Comparison of ENCODE assay signal across 8 cellular contexts in genomic region chr19:57362419-57362818, GRCh38. TPM values are rescaled to one million over a fixed set of nuclear protein-coding genes. Genes with fewer than 3 reads are reported as not detected.
DNase-seq lines count a peak whose midpoint lies in the region; ATAC-seq lines count a peak whose summit lies in the region.

No MANE protein-coding gene starts in this region.

- H3K4me3 ChIP-seq in mucosa of rectum (ENCODE audit: low read length in 2 of 2) (peak overlapping the region; percentile 87 to 90), aorta (ENCODE audit: low read length in 2 of 2) (peak overlapping the region in 1 of 2 donors; percentile 51)

- no peak for DNase-seq in stimulated activated naive CD8-positive, alpha-beta T cell treated with anti-CD3 and anti-CD28 coated beads, Interleukin-15, amount 100 ng/mL, for 72 hours
- DNase-seq in caudate nucleus (lab: John Stamatoyannopoulos, UW) (no peak), AML-193 (lab: John Stamatoyannopoulos, UW) (no peak), NCI-H82 treated with DMSO at 0.1 percent for 48 hours (lab: John Stamatoyannopoulos, UW; ENCODE audit: unreplicated experiment) (no peak), NCI-H187 treated with DMSO at 0.1 percent for 48 hours (lab: John Stamatoyannopoulos, UW) (no peak), aorta (no peak)

- H3K4me1 Mint-ChIP-seq in stimulated activated naive CD8-positive, alpha-beta T cell treated with anti-CD3 and anti-CD28 coated beads, Interleukin-15, Interleukin-2, amounts not matched to agents 100 ng/mL and 50 ng/mL, for 24 hours (ENCODE audit: low read depth): peaks cover 18% of the 10 kb centered on the region
- H3K4me1 Mint-ChIP-seq in stimulated activated naive CD8-positive, alpha-beta T cell treated with anti-CD3 and anti-CD28 coated beads, Interleukin-15, amount 100 ng/mL, for 72 hours: peaks cover 11% of the 10 kb centered on the region

- H3K9me3 ChIP-seq in mucosa of rectum (ENCODE audit: control insufficient read depth in 2 of 2, low read length in 2 of 2) (peaks cover 11 to 15% of the 10 kb centered on the region in 2 donors), aorta (ENCODE audit: control insufficient read depth, low read length) (peaks cover 10% of the 10 kb centered on the region)

- H3K27ac ChIP-seq in caudate nucleus (ENCODE audit: low read depth, low read length) (peak overlapping the region; percentile 94), mucosa of rectum (ENCODE audit: low read depth in 2 of 2, low read length in 2 of 2) (peak overlapping the region in 1 of 2 donors; percentile 90), aorta (ENCODE audit: low read depth in 1 of 2, low read length in 2 of 2) (peak overlapping the region in 1 of 2 donors; percentile 48)

- peaks cover 6 to 12% of the 10 kb centered on the region in 2 donors for H3K36me3 ChIP-seq in mucosa of rectum (ENCODE audit: control insufficient read depth in 2 of 2, insufficient read depth in 2 of 2, low read length in 2 of 2)
- peaks cover 3 to 4% of the 10 kb centered on the region in 2 donors for H3K36me3 ChIP-seq in aorta (ENCODE audit: control insufficient read depth in 1 of 2, insufficient read depth in 2 of 2, low read length in 1 of 2)

- peaks cover 57% of the 10 kb centered on the region for H3K36me3 Mint-ChIP-seq in stimulated activated naive CD8-positive, alpha-beta T cell treated with anti-CD3 and anti-CD28 coated beads, Interleukin-15, Interleukin-2, amounts not matched to agents 100 ng/mL and 50 ng/mL, for 24 hours (ENCODE audit: low read depth)

- 43 to 50% methylated on average over 2 of the region's 2 CpGs for WGBS in aorta, 2 donors

- peaks cover 30% of the 10 kb centered on the region for H3K9me3 Mint-ChIP-seq in stimulated activated naive CD8-positive, alpha-beta T cell treated with anti-CD3 and anti-CD28 coated beads, Interleukin-15, Interleukin-2, amounts not matched to agents 100 ng/mL and 50 ng/mL, for 24 hours
- peaks cover 20 to 24% of the 10 kb centered on the region in 2 donors for H3K9me3 Mint-ChIP-seq in stimulated activated naive CD8-positive, alpha-beta T cell treated with anti-CD3 and anti-CD28 coated beads, Interleukin-15, amount 100 ng/mL, for 72 hours

- peak overlapping the region; percentile 88 for H3K4me3 Mint-ChIP-seq in stimulated activated naive CD8-positive, alpha-beta T cell treated with anti-CD3 and anti-CD28 coated beads, Interleukin-15, Interleukin-2, amounts not matched to agents 100 ng/mL and 50 ng/mL, for 24 hours
- peak overlapping the region in 1 of 2 donors; percentile 98 for H3K4me3 Mint-ChIP-seq in stimulated activated naive CD8-positive, alpha-beta T cell treated with anti-CD3 and anti-CD28 coated beads, Interleukin-15, amount 100 ng/mL, for 72 hours

- no peak overlapping the region for H3K27ac Mint-ChIP-seq in stimulated activated naive CD8-positive, alpha-beta T cell treated with anti-CD3 and anti-CD28 coated beads, Interleukin-15, Interleukin-2, amounts not matched to agents 100 ng/mL and 50 ng/mL, for 24 hours
- no peak overlapping the region for H3K27ac Mint-ChIP-seq in stimulated activated naive CD8-positive, alpha-beta T cell treated with anti-CD3 and anti-CD28 coated beads, Interleukin-15, amount 100 ng/mL, for 72 hours

- H3K27me3 ChIP-seq in mucosa of rectum (ENCODE audit: control insufficient read depth in 2 of 2, insufficient read depth in 2 of 2, low read length in 2 of 2) (no peaks in the 10 kb centered on the region), aorta (ENCODE audit: control insufficient read depth in 1 of 2, insufficient read depth in 2 of 2, low read length in 1 of 2) (no peaks in the 10 kb centered on the region)

- intact Hi-C loops in aorta (cut with DNase I): no loop called here

- H3K9ac ChIP-seq in mucosa of rectum (ENCODE audit: low read depth in 1 of 2, low read length in 2 of 2): no peak overlapping the region

- ATAC-seq in stimulated activated naive CD8-positive, alpha-beta T cell treated with anti-CD3 and anti-CD28 coated beads, Interleukin-15, amount 100 ng/mL, for 72 hours: no peak
- no peak for ATAC-seq in aorta (ENCODE audit: low FRiP score)

- H3K27me3 Mint-ChIP-seq in stimulated activated naive CD8-positive, alpha-beta T cell treated with anti-CD3 and anti-CD28 coated beads, Interleukin-15, Interleukin-2, amounts not matched to agents 100 ng/mL and 50 ng/mL, for 24 hours: no peaks in the 10 kb centered on the region
- H3K27me3 Mint-ChIP-seq in stimulated activated naive CD8-positive, alpha-beta T cell treated with anti-CD3 and anti-CD28 coated beads, Interleukin-15, amount 100 ng/mL, for 72 hours: no peaks in the 10 kb centered on the region

- H3K4me1 ChIP-seq in mucosa of rectum (ENCODE audit: control insufficient read depth in 2 of 2, insufficient read depth in 2 of 2, low read length in 2 of 2) (peaks cover 5% of the 10 kb centered on the region in 2 donors), aorta (ENCODE audit: control insufficient read depth in 1 of 2, insufficient read depth in 2 of 2, low read length in 2 of 2) (no peaks in the 10 kb centered on the region)

RNA-seq across cellular contexts. Expression of gene TRAPPC2B, which starts 0.9 kb away (rescaled TPM):
- total RNA-seq in aorta: 10 to 100 TPM in 1 of 2 donors, 1 to 10 TPM in 1; 8.3 to 13.4 TPM
- polyA plus RNA-seq in aorta: 10 to 100 TPM; 17.9 to 28.2 TPM

RNA-seq across cellular contexts. Expression of gene ZNF547, which starts 0.9 kb away (rescaled TPM):
- total RNA-seq in aorta: 1 to 10 TPM; 2.6 to 2.7 TPM
- 1 to 10 TPM; 1.8 to 2.6 TPM for polyA plus RNA-seq in aorta

RNA-seq across cellular contexts. Expression of gene ZNF304, which starts 11.3 kb away (rescaled TPM):
- 10 to 100 TPM in 1 of 2 donors, 1 to 10 TPM in 1; 9.7 to 11.0 TPM for total RNA-seq in aorta
- polyA plus RNA-seq in aorta: 1 to 10 TPM; 1.8 to 4.5 TPM

RNA-seq across cellular contexts. Expression of gene ZNF548, which starts 27.2 kb away (rescaled TPM):
- total RNA-seq in aorta: 10 to 100 TPM; 23.4 to 29.0 TPM
- 1 to 10 TPM; 2.3 to 7.1 TPM for polyA plus RNA-seq in aorta

RNA-seq across cellular contexts. Expression of gene ZNF543, which starts 42.1 kb away (rescaled TPM):
- total RNA-seq in aorta: 1 to 10 TPM; 8.2 to 8.9 TPM
- 1 to 10 TPM in 1 of 2 donors, under 1 TPM in 1; 0.38 to 1.7 TPM for polyA plus RNA-seq in aorta
